In the genomic region with DNA sequence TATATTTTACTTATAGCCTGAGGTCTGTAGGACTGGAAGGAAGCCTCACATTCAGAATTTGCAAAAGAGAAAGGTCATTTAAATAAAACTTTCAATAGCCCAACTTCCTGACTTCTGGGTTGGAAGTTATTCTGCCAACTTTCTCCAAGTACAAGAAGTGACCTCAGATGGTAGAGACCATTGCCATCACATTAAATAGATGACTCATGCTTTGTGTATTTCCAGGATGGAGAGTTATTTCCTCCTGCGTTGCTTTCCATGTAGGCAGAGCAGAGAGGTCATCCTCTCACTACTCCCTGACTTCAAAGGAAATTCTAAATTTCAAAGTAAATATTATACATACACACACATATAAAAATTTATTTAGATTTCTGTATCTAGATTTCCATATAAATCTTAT, we compare ENCODE assay signal across 14 cellular contexts.
DNase-seq lines count a peak whose midpoint lies in the region; ATAC-seq and TF ChIP-seq lines count a peak whose summit lies in the region.
"Had no signal": no experiment of that assay in that cellular context is flagged by ENCODE, and none has a peak within 500 bp of the region (broad histone marks: within the 10 kb centered on the region; RNA-seq: fewer than 3 reads in every experiment).

No MANE protein-coding gene starts in this region.

- DNase-seq in activated CD4-positive, alpha-beta T cell treated with anti-CD3 and anti-CD28 coated beads, Interleukin-2, amount 10 ng/mL, durations not matched to agents 24 days and 14 days, result peak; percentile 3
- no peak for DNase-seq in activated CD4-positive, alpha-beta T cell treated with anti-CD3 and anti-CD28 coated beads for 36 hours
- peak; percentile 19 for DNase-seq in astrocyte of the cerebellum (ENCODE audit: low read depth)
- DNase-seq in glomerular visceral epithelial cell (ENCODE audit: extremely low spot score), result peak; percentile 54
- peak; percentile 14 for DNase-seq in stromal cell of bone marrow (ENCODE audit: low read depth)
- DNase-seq in SJCRH30, result no peak
- DNase-seq in NCI-H524 treated with DMSO at 0.1 percent for 48 hours (lab: John Stamatoyannopoulos, UW), result no peak
- DNase-seq: activated CD4-positive, alpha-beta T cell treated with anti-CD3 and anti-CD28 coated beads for 4 hours; activated T-cell treated with anti-CD3 and anti-CD28 coated beads, Interleukin-2, amount 50 U/mL, for 72 hours; natural killer cell; NCI-H2171 treated with DMSO at 0.1 percent for 48 hours; sigmoid colon had no signal

- no peak for TF ChIP-seq CTCF in astrocyte of the cerebellum (IDR thresholded peaks at IDR 0.05; ENCODE audit: low read depth, low read length, missing control alignments)

- H3K4me1 Mint-ChIP-seq in activated CD4-positive, alpha-beta T cell treated with anti-CD3 and anti-CD28 coated beads, Interleukin-2, amount 10 ng/mL, durations not matched to agents 24 days and 14 days, result no peaks in the 10 kb centered on the region
- H3K4me1 Mint-ChIP-seq in activated CD4-positive, alpha-beta T cell treated with anti-CD3 and anti-CD28 coated beads for 36 hours, result no peaks in the 10 kb centered on the region
- H3K4me1 Mint-ChIP-seq: natural killer cell had no signal

- peaks cover 11% of the 10 kb centered on the region for H3K9me3 Mint-ChIP-seq in activated CD4-positive, alpha-beta T cell treated with anti-CD3 and anti-CD28 coated beads, Interleukin-2, amount 10 ng/mL, durations not matched to agents 24 days and 14 days
- peaks cover 9% of the 10 kb centered on the region for H3K9me3 Mint-ChIP-seq in activated CD4-positive, alpha-beta T cell treated with anti-CD3 and anti-CD28 coated beads for 36 hours (ENCODE audit: low read depth)

- CTCF ChIA-PET in activated CD4-positive, alpha-beta T cell treated with anti-CD3 and anti-CD28 coated beads for 36 hours (lab: Charles Lee), result no interaction called here

- in situ Hi-C loops in astrocyte of the cerebellum (cut with HindIII; ENCODE audit: low sequenced_read_pairs), result no loop called here

- H3K27me3 Mint-ChIP-seq in activated CD4-positive, alpha-beta T cell treated with anti-CD3 and anti-CD28 coated beads, Interleukin-2, amount 10 ng/mL, durations not matched to agents 24 days and 14 days, result no peaks in the 10 kb centered on the region
- no peaks in the 10 kb centered on the region for H3K27me3 Mint-ChIP-seq in activated CD4-positive, alpha-beta T cell treated with anti-CD3 and anti-CD28 coated beads for 36 hours

- no peaks in the 10 kb centered on the region for H3K4me1 ChIP-seq in SJCRH30

- no peaks in the 10 kb centered on the region for H3K36me3 ChIP-seq in SJCRH30
- H3K36me3 ChIP-seq: sigmoid colon had no signal

- no peaks in the 10 kb centered on the region for H3K36me3 Mint-ChIP-seq in activated CD4-positive, alpha-beta T cell treated with anti-CD3 and anti-CD28 coated beads, Interleukin-2, amount 10 ng/mL, durations not matched to agents 24 days and 14 days (ENCODE audit: low read depth)
- peaks cover 2% of the 10 kb centered on the region for H3K36me3 Mint-ChIP-seq in activated CD4-positive, alpha-beta T cell treated with anti-CD3 and anti-CD28 coated beads for 36 hours (ENCODE audit: low read depth)
- H3K36me3 Mint-ChIP-seq: natural killer cell had no signal

- POLR2A ChIA-PET in activated CD4-positive, alpha-beta T cell treated with anti-CD3 and anti-CD28 coated beads for 36 hours (lab: Charles Lee), result no interaction called here

- H3K27me3 ChIP-seq in SJCRH30, result no peaks in the 10 kb centered on the region
- H3K27me3 ChIP-seq: sigmoid colon had no signal

- no peak for ATAC-seq in activated CD4-positive, alpha-beta T cell treated with anti-CD3 and anti-CD28 coated beads for 36 hours
- no peak for ATAC-seq in HG03432 (IDR thresholded peaks at IDR 0.05; ENCODE audit: unreplicated experiment)
- ATAC-seq: activated T-cell treated with anti-CD3 and anti-CD28 coated beads, Interleukin-2, amount 50 U/mL, for 72 hours; natural killer cell had no signal

- no peak overlapping the region for H3K4me3 ChIP-seq in astrocyte of the cerebellum (ENCODE audit: low read depth, low read length)
- H3K4me3 ChIP-seq in SJCRH30, result no peak overlapping the region
- H3K4me3 ChIP-seq: sigmoid colon had no signal

- no peak overlapping the region for H3K27ac Mint-ChIP-seq in activated CD4-positive, alpha-beta T cell treated with anti-CD3 and anti-CD28 coated beads, Interleukin-2, amount 10 ng/mL, durations not matched to agents 24 days and 14 days
- H3K27ac Mint-ChIP-seq in activated CD4-positive, alpha-beta T cell treated with anti-CD3 and anti-CD28 coated beads for 36 hours, result no peak overlapping the region
- H3K27ac Mint-ChIP-seq: activated T-cell treated with anti-CD3 and anti-CD28 coated beads, Interleukin-2, amount 50 U/mL, for 72 hours; natural killer cell had no signal

- intact Hi-C loops in activated CD4-positive, alpha-beta T cell treated with anti-CD3 and anti-CD28 coated beads, Interleukin-2, amount 10 ng/mL, durations not matched to agents 24 days and 14 days (cut with micrococcal nuclease), result no loop called here
- intact Hi-C loops in activated CD4-positive, alpha-beta T cell treated with anti-CD3 and anti-CD28 coated beads for 36 hours (cut with DNase I, micrococcal nuclease), result no loop called here

- no peak overlapping the region for H3K27ac ChIP-seq in SJCRH30
- H3K27ac ChIP-seq: 22Rv1, sigmoid colon had no signal

- no peak overlapping the region for H3K4me3 Mint-ChIP-seq in activated CD4-positive, alpha-beta T cell treated with anti-CD3 and anti-CD28 coated beads, Interleukin-2, amount 10 ng/mL, durations not matched to agents 24 days and 14 days
- H3K4me3 Mint-ChIP-seq in activated CD4-positive, alpha-beta T cell treated with anti-CD3 and anti-CD28 coated beads for 36 hours, result no peak overlapping the region
- H3K4me3 Mint-ChIP-seq: activated T-cell treated with anti-CD3 and anti-CD28 coated beads, Interleukin-2, amount 50 U/mL, for 72 hours; natural killer cell had no signal

- no peaks in the 10 kb centered on the region for H3K9me3 ChIP-seq in SJCRH30 (replicated peaks)
- H3K9me3 ChIP-seq: sigmoid colon had no signal

Comparison
In these comparisons a context has a peak if more than half of its experiments do, and no peak if none do; other contexts are left out.
1. DNase-seq: peak in activated CD4-positive, alpha-beta T cell treated with anti-CD3 and anti-CD28 coated beads, Interleukin-2, amount 10 ng/mL, durations not matched to agents 24 days and 14 days (single experiment), astrocyte of the cerebellum (single experiment), glomerular visceral epithelial cell (single experiment) and stromal cell of bone marrow (single experiment); none in activated CD4-positive, alpha-beta T cell treated with anti-CD3 and anti-CD28 coated beads for 36 hours (single experiment), SJCRH30 (0 of 2) and NCI-H524 treated with DMSO at 0.1 percent for 48 hours (single experiment).